ENCODE assay signal across 8 cellular contexts in genomic region chr19:45792482-45793177, GRCh38. TPM values are rescaled to one million over a fixed set of nuclear protein-coding genes. Genes with fewer than 3 reads are reported as not detected.
A peak's percentile ranks its signal among the peaks of the same experiment; 100 is the strongest.
DNase-seq lines count a peak whose midpoint lies in the region; ATAC-seq lines count a peak whose summit lies in the region.

TSS of gene DMWD (minus strand) at chr19:45792845. CDS start at chr19:45792756, 89 bp downstream.

- peaks cover 32% of the 10 kb centered on the region for H3K4me1 ChIP-seq in CD4-positive, alpha-beta memory T cell (ENCODE audit: insufficient read depth, low read length)

- peak within 1 kb of the TSS; percentile 82 to 92 (median 89) for H3K4me3 Mint-ChIP-seq in CD4-positive, alpha-beta memory T cell
- H3K4me3 Mint-ChIP-seq in effector memory CD8-positive, alpha-beta T cell: peak within 1 kb of the TSS; percentile 81 to 89
- peak within 1 kb of the TSS; percentile 93 for H3K4me3 Mint-ChIP-seq in memory B cell

- peaks cover 15% of the 10 kb centered on the region for H3K36me3 ChIP-seq in CD4-positive, alpha-beta memory T cell (ENCODE audit: insufficient read depth, low read length)

- ATAC-seq in GM19463 (IDR thresholded peaks at IDR 0.05; ENCODE audit: unreplicated experiment): peak; percentile 94
- peak; percentile 90 for ATAC-seq in effector memory CD8-positive, alpha-beta T cell (replicated peaks)
- peak; percentile 95 for ATAC-seq in memory B cell (ENCODE audit: low read depth)

- DNase-seq in CD4-positive, alpha-beta memory T cell: peak; percentile 97 to 99 (median 98)
- DNase-seq in HS-27A (ENCODE audit: low read depth) (peak; percentile 99), NK-92 (lab: John Stamatoyannopoulos, UW; ENCODE audit: unreplicated experiment) (peak; percentile 88), memory B cell (ENCODE audit: low spot score in 2 of 2) (peak; percentile 99)
- DNase-seq in effector memory CD8-positive, alpha-beta T cell: peak; percentile 99 to 100 (median 99)
- peak; percentile 99 for DNase-seq in stimulated activated CD8-positive, alpha-beta memory T cell treated with anti-CD3 and anti-CD28 coated beads, Interleukin-12 subunit alpha, Interleukin-12 subunit beta, amount 100 ng/mL, for 24 hours (ENCODE audit: extremely low read depth)

- H3K27ac Mint-ChIP-seq in CD4-positive, alpha-beta memory T cell: peak within 1 kb of the TSS; percentile 79 to 96 (median 91)
- peak within 1 kb of the TSS; percentile 73 to 93 for H3K27ac Mint-ChIP-seq in effector memory CD8-positive, alpha-beta T cell
- H3K27ac Mint-ChIP-seq in memory B cell: peak within 1 kb of the TSS; percentile 91

- H3K27ac ChIP-seq in CD4-positive, alpha-beta memory T cell (ENCODE audit: low read depth, low read length): no peak within 1 kb of the TSS

- peak within 1 kb of the TSS; percentile 33 to 62 for H3K4me3 ChIP-seq in CD4-positive, alpha-beta memory T cell (ENCODE audit: low read length in 2 of 2)

- intact Hi-C loops in CD4-positive, alpha-beta memory T cell (cut with micrococcal nuclease): loop anchor here (1.0 to 10.0 kb wide), 4 partner anchors 22 to 202 kb away; partner anchors contain the start of genes CCDC61 and SYMPK

- no peaks in the 10 kb centered on the region for H3K9me3 Mint-ChIP-seq in CD4-positive, alpha-beta memory T cell
- H3K9me3 Mint-ChIP-seq in effector memory CD8-positive, alpha-beta T cell: no peaks in the 10 kb centered on the region
- H3K9me3 Mint-ChIP-seq in memory B cell: no peaks in the 10 kb centered on the region

- H3K4me1 Mint-ChIP-seq in CD4-positive, alpha-beta memory T cell: peaks cover 31 to 46% (median 36%) of the 10 kb centered on the region in 4 donors
- peaks cover 36 to 42% of the 10 kb centered on the region in 2 donors for H3K4me1 Mint-ChIP-seq in effector memory CD8-positive, alpha-beta T cell (ENCODE audit: low read depth in 2 of 2)
- peaks cover 28% of the 10 kb centered on the region for H3K4me1 Mint-ChIP-seq in memory B cell

- peaks cover 4% of the 10 kb centered on the region for H3K27me3 ChIP-seq in CD4-positive, alpha-beta memory T cell (ENCODE audit: insufficient read depth, low read length)

- no peaks in the 10 kb centered on the region for H3K9me3 ChIP-seq in CD4-positive, alpha-beta memory T cell (ENCODE audit: control insufficient read depth in 1 of 2, low read length in 2 of 2)

- POLR2A ChIA-PET in CD4-positive, alpha-beta memory T cell (lab: Charles Lee; ENCODE audit: partially characterized antibody): interaction anchor here (1.0 to 3.8 kb wide), 7 partner anchors 10 to 343 kb away, joined by 3 to 56 read pairs (median 4); partner anchors contain the start of genes CCDC61, DMPK, SIX5 and SYMPK
- POLR2A ChIA-PET in activated CD8-positive, alpha-beta memory T cell treated with anti-CD3 and anti-CD28 coated beads for 36 hours (lab: Charles Lee): interaction anchor here (0.6 to 1.4 kb wide), 4 partner anchors 23 to 614 kb away, joined by 3 to 10 read pairs (median 5); partner anchors contain the start of genes BLOC1S3 and SIX5

- H3K27me3 Mint-ChIP-seq in CD4-positive, alpha-beta memory T cell: peaks cover 8 to 20% of the 10 kb centered on the region in 2 donors
- peaks cover 0 to 32% of the 10 kb centered on the region in 2 donors for H3K27me3 Mint-ChIP-seq in effector memory CD8-positive, alpha-beta T cell
- H3K27me3 Mint-ChIP-seq in memory B cell: peaks cover under 1% of the 10 kb centered on the region

- CTCF ChIA-PET in CD4-positive, alpha-beta memory T cell (lab: Charles Lee; ENCODE audit: partially characterized antibody): interaction anchor here (1.6 to 12.2 kb wide), 2 partner anchors 14 to 24 kb away, joined by 6 to 238 read pairs; partner anchors contain the start of gene SIX5
- CTCF ChIA-PET in activated CD8-positive, alpha-beta memory T cell treated with anti-CD3 and anti-CD28 coated beads for 36 hours (lab: Charles Lee): interaction anchor here (0.7 to 2.9 kb wide), 4 partner anchors 10 to 472 kb away, joined by 3 to 13 read pairs (median 6); partner anchors contain the start of genes DMPK and SIX5

- peaks cover 19 to 35% of the 10 kb centered on the region in 2 donors for H3K36me3 Mint-ChIP-seq in CD4-positive, alpha-beta memory T cell
- H3K36me3 Mint-ChIP-seq in effector memory CD8-positive, alpha-beta T cell (ENCODE audit: insufficient read depth): peaks cover 44% of the 10 kb centered on the region
- H3K36me3 Mint-ChIP-seq in memory B cell: peaks cover 15% of the 10 kb centered on the region

RNA-seq across cellular contexts. Expression of gene DMWD, which starts in this region (rescaled TPM):
- 10 to 100 TPM; 49.3 to 52.6 TPM for total RNA-seq in CD4-positive, alpha-beta memory T cell
- polyA plus RNA-seq in CD4-positive, alpha-beta memory T cell: 10 to 100 TPM in 1 of 2 donors, 1 to 10 TPM in 1; 6.9 to 11.7 TPM
- total RNA-seq in activated CD8-positive, alpha-beta memory T cell treated with anti-CD3 and anti-CD28 coated beads for 36 hours: 10 to 100 TPM; 55.3 to 56.3 TPM
